10 cellular contexts compared by ENCODE assay signal in genomic region chr13:28140433-28141125, GRCh38. TPM values are rescaled to one million over a fixed set of nuclear protein-coding genes. Genes with fewer than 3 reads are reported as not detected.
DNase-seq lines count a peak whose midpoint lies in the region; ATAC-seq and TF ChIP-seq lines count a peak whose summit lies in the region.
"Had no signal": no experiment of that assay in that cellular context is flagged by ENCODE, and none has a peak within 500 bp of the region (broad histone marks: within the 10 kb centered on the region; RNA-seq: fewer than 3 reads in every experiment).

No MANE protein-coding gene starts in this region.

- WGBS in body of pancreas, 2 donors, result 47 to 62% methylated on average over 10 of the region's 10 CpGs

- ATAC-seq in body of pancreas (no peak), HG02852 (IDR thresholded peaks at IDR 0.05; ENCODE audit: unreplicated experiment) (no peak)

- H3K27me3 ChIP-seq in HL-60 (ENCODE audit: insufficient read depth, poor library complexity, severe bottlenecking) (no peaks in the 10 kb centered on the region), body of pancreas (no peaks in the 10 kb centered on the region), mononuclear cell (ENCODE audit: insufficient read depth, low read length) (no peaks in the 10 kb centered on the region)

- CTCF ChIA-PET in AG04449 (lab: Yijun Ruan, JAX), result no interaction called here

- H3K4me1 ChIP-seq in body of pancreas (peaks cover 39% of the 10 kb centered on the region), mononuclear cell (ENCODE audit: insufficient read depth, low read length) (peaks cover 60% of the 10 kb centered on the region)

- H3K9me3 ChIP-seq in body of pancreas, result no peaks in the 10 kb centered on the region
- no peaks in the 10 kb centered on the region for H3K9me3 ChIP-seq in mononuclear cell (ENCODE audit: low read depth, low read length)

- no peak for TF ChIP-seq POLR2A in body of pancreas (IDR thresholded peaks at IDR 0.05)

- POLR2A ChIA-PET in AG04449 (lab: Yijun Ruan, JAX), result no interaction called here

- peak overlapping the region; percentile 99 for H3K27ac ChIP-seq in HL-60 (replicated peaks)
- peak overlapping the region in 3 of 4 donors; percentile 97 to 99 (median 99) for H3K27ac ChIP-seq in body of pancreas

- H3K36me3 ChIP-seq in body of pancreas (replicated peaks in 1 of 2; ENCODE audit: insufficient read depth in 1 of 2, low read depth in 2 of 2), result no peaks in the 10 kb centered on the region

- DNase-seq in AG04449 (ENCODE audit: low read depth, low spot score) (no peak), HL-60 (ENCODE audit: low read depth in 1 of 2, low spot score in 1 of 2) (no peak), body of pancreas (no peak), SHP77 (lab: John Stamatoyannopoulos, UW) (no peak), occipital lobe (lab: John Stamatoyannopoulos, UW) (no peak), H4 (ENCODE audit: low spot score) (no peak)
- DNase-seq: aorta, NCI-H2171 had no signal

- intact Hi-C loops in body of pancreas (cut with DNase I), result no loop called here

- no peak for TF ChIP-seq CTCF in AG04449 (IDR thresholded peaks at IDR 0.05; ENCODE audit: insufficient read depth, low read length, missing control alignments)
- no peak for TF ChIP-seq CTCF in HL-60 (IDR thresholded peaks at IDR 0.05; ENCODE audit: insufficient read depth, low read length)
- TF ChIP-seq CTCF in body of pancreas (IDR thresholded peaks at IDR 0.05), result no peak

- peak overlapping the region; percentile 90 for H3K4me3 ChIP-seq in AG04449 (ENCODE audit: low read depth, low read length)
- peak overlapping the region; percentile 67 for H3K4me3 ChIP-seq in HL-60 (replicated peaks; ENCODE audit: insufficient read depth, low read length)
- H3K4me3 ChIP-seq in body of pancreas, result no peak overlapping the region
- H3K4me3 ChIP-seq in mononuclear cell (ENCODE audit: low read length), result peak overlapping the region; percentile 96

RNA-seq across cellular contexts. Expression of gene PAN3, which starts 2.2 kb away (rescaled TPM):
- total RNA-seq in body of pancreas (10 to 100 TPM; 31.4 to 36.3 TPM), mononuclear cell (60.0 TPM), occipital lobe (50.2 TPM)
- 5.2 and 7.4 TPM in 2 replicates for total RNA-seq in H4 (2014; rRNA removed; shearing (Covaris generic))

RNA-seq across cellular contexts. Expression of gene FLT3, which starts 40.2 kb away (rescaled TPM):
- total RNA-seq in body of pancreas, result 1 to 10 TPM; 2.0 to 4.2 TPM
- total RNA-seq in mononuclear cell, result 4.3 TPM
- total RNA-seq in occipital lobe, result 3.1 TPM
- total RNA-seq in H4 (2014; rRNA removed; shearing (Covaris generic)), result 0.04 and 0.45 TPM in 2 replicates

Comparison
In these comparisons a context has a peak if more than half of its experiments do, and no peak if none do; other contexts are left out.
1. H3K4me3 ChIP-seq: peak in AG04449 (single experiment), HL-60 (single experiment) and mononuclear cell (single experiment); none in body of pancreas (0 of 2).